12 cellular contexts compared by ENCODE assay signal in genomic region chr1:21955474-21956281, GRCh38. TPM values are rescaled to one million over a fixed set of nuclear protein-coding genes. Genes with fewer than 3 reads are reported as not detected.
DNase-seq lines count a peak whose midpoint lies in the region; FAIRE-seq and TF ChIP-seq lines count a peak whose summit lies in the region.
"Had no signal": no experiment of that assay in that cellular context is flagged by ENCODE, and none has a peak within 500 bp of the region (broad histone marks: within the 10 kb centered on the region; RNA-seq: fewer than 3 reads in every experiment).

No MANE protein-coding gene starts in this region.

- no peaks in the 10 kb centered on the region for H4K20me1 ChIP-seq in H1 (replicated peaks in 1 of 2; ENCODE audit: control insufficient read depth in 1 of 2, insufficient read depth in 2 of 2, low read length in 2 of 2)

- no peak overlapping the region for H3K23ac ChIP-seq in H1 (ENCODE audit: insufficient read length)

- peaks cover 41% of the 10 kb centered on the region for H3K4me1 Mint-ChIP-seq in activated naive CD4-positive, alpha-beta T cell treated with anti-CD3 and anti-CD28 coated beads, Interleukin-2, amount 10 ng/mL, durations not matched to agents 7 days and 5 days

- peaks cover 21% of the 10 kb centered on the region for H3K27me3 Mint-ChIP-seq in activated naive CD4-positive, alpha-beta T cell treated with anti-CD3 and anti-CD28 coated beads, Interleukin-2, amount 10 ng/mL, durations not matched to agents 7 days and 5 days

- peak overlapping the region; percentile 82; the same call in 1 of the 2 replicates for H2BK12ac ChIP-seq in H1 (ENCODE audit: low read depth, low read length)

- no peak overlapping the region for H3K4ac ChIP-seq in H1 (replicated peaks; ENCODE audit: insufficient read length, low read depth, low read length)

- 0 out of 4 replicates have a peak overlapping the region, but pooled peaks of 1 of the 2 experiments have one; percentile 14 for H3K4me2 ChIP-seq in H1 (ENCODE audit: insufficient read depth in 1 of 2, low read depth in 2 of 2, low read length in 2 of 2)

- H3K9ac ChIP-seq in H1 (replicated peaks in 1 of 4; ENCODE audit: extremely low read depth in 1 of 4, low read depth in 3 of 4, low read length in 3 of 4) (no peak overlapping the region), mucosa of rectum (ENCODE audit: low read depth in 1 of 2, low read length in 2 of 2) (no peak overlapping the region)

- H3K23me2 ChIP-seq in H1 (ENCODE audit: low read depth, low read length), result no peaks in the 10 kb centered on the region

- H3K4me3 ChIP-seq in H1 (ENCODE audit: extremely low read depth in 1 of 4, insufficient read depth in 2 of 4, low read depth in 3 of 4, low read length in 4 of 4), result no peak overlapping the region
- H3K4me3 ChIP-seq in mucosa of rectum (ENCODE audit: low read length in 2 of 2), result no peak overlapping the region
- H3K4me3 ChIP-seq in vagina, result no peak overlapping the region
- H3K4me3 ChIP-seq: MG63 had no signal

- H3K36me3 Mint-ChIP-seq in activated naive CD4-positive, alpha-beta T cell treated with anti-CD3 and anti-CD28 coated beads, Interleukin-2, amount 10 ng/mL, durations not matched to agents 7 days and 5 days, result no peaks in the 10 kb centered on the region
- H3K36me3 Mint-ChIP-seq: mesothelial cell of epicardium had no signal

- H3K27ac ChIP-seq in H1 (ENCODE audit: low read depth, low read length) (peak overlapping the region; percentile 29; the same call in 1 of the 2 replicates), mucosa of rectum (ENCODE audit: low read depth in 2 of 2, low read length in 2 of 2) (peak overlapping the region; percentile 31 to 52), vagina (peak overlapping the region; percentile 66)

- no peak overlapping the region for H4K5ac ChIP-seq in H1 (ENCODE audit: insufficient read length, low read depth, low read length)

- H3K79me1 ChIP-seq in H1 (ENCODE audit: low read depth, low read length), result no peaks in the 10 kb centered on the region

- no peak overlapping the region; the same call in 1 of the 2 replicates for H2AK5ac ChIP-seq in H1 (ENCODE audit: low read depth, low read length)

- peak overlapping the region; percentile 45 for H3K4me3 Mint-ChIP-seq in activated naive CD4-positive, alpha-beta T cell treated with anti-CD3 and anti-CD28 coated beads, Interleukin-2, amount 10 ng/mL, durations not matched to agents 7 days and 5 days
- H3K4me3 Mint-ChIP-seq: mesothelial cell of epicardium had no signal

- peak; percentile 38 for DNase-seq in activated naive CD4-positive, alpha-beta T cell treated with anti-CD3 and anti-CD28 coated beads, Interleukin-2, amount 10 ng/mL, durations not matched to agents 7 days and 5 days
- DNase-seq in activated naive CD4-positive, alpha-beta T cell (lab: John Stamatoyannopoulos, UW), result no peak
- no peak for DNase-seq in H1 (ENCODE audit: low read depth in 1 of 2, low spot score in 2 of 2)
- peak in 1 of 2 donors; percentile 83 for DNase-seq in vagina (ENCODE audit: extremely low spot score in 2 of 2)
- no peak for DNase-seq in DMS 273 (lab: John Stamatoyannopoulos, UW; ENCODE audit: unreplicated experiment)
- no peak for DNase-seq in midbrain (lab: John Stamatoyannopoulos, UW)
- no peak for DNase-seq in UCSD-AML1 (lab: John Stamatoyannopoulos, UW; ENCODE audit: unreplicated experiment)
- DNase-seq: MG63 had no signal

- POLR2A ChIA-PET in H1 (lab: Charles Lee; ENCODE audit: partially characterized antibody), result interaction anchor here (0.9 to 2.0 kb wide), 3 partner anchors 11 to 22 kb away, joined by 3 to 13 read pairs (median 5); partner anchors contain the start of gene HSPG2

- peak overlapping the region; percentile 68 for H3K27ac Mint-ChIP-seq in activated naive CD4-positive, alpha-beta T cell treated with anti-CD3 and anti-CD28 coated beads, Interleukin-2, amount 10 ng/mL, durations not matched to agents 7 days and 5 days
- H3K27ac Mint-ChIP-seq: mesothelial cell of epicardium had no signal

- WGBS in H1 (ENCODE audit: extremely low coverage in 1 of 2, insufficient coverage in 1 of 2, insufficient read length in 1 of 2, insufficient replicate concordance in 2 of 2, low coverage in 1 of 2, low lambda C conversion rate in 2 of 2, missing lambda C conversion rate in 1 of 2), 2 experiments, result 88% methylated on average over 9 of the region's 9 CpGs; no CpG with 5 or more reads in 1 of the 2 experiments

- H2BK20ac ChIP-seq in H1 (ENCODE audit: low read length), result peak overlapping the region; percentile 80; the same call in 1 of the 2 replicates

- H2BK120ac ChIP-seq in H1 (replicated peaks; ENCODE audit: low read depth, low read length), result peak overlapping the region; percentile 15

- H3K56ac ChIP-seq in H1 (replicated peaks; ENCODE audit: insufficient read length, low read depth, low read length), result no peak overlapping the region

- H3K9me3 ChIP-seq in H1 (ENCODE audit: insufficient read depth in 2 of 2, low read depth in 1 of 2, low read length in 1 of 2) (no peaks in the 10 kb centered on the region), mucosa of rectum (ENCODE audit: control insufficient read depth in 2 of 2, low read length in 2 of 2) (no peaks in the 10 kb centered on the region), vagina (no peaks in the 10 kb centered on the region)
- H3K9me3 ChIP-seq: MG63 had no signal

- no peak overlapping the region for H3K14ac ChIP-seq in H1 (ENCODE audit: insufficient read length)

- H3K9me3 Mint-ChIP-seq in activated naive CD4-positive, alpha-beta T cell treated with anti-CD3 and anti-CD28 coated beads, Interleukin-2, amount 10 ng/mL, durations not matched to agents 7 days and 5 days, result no peaks in the 10 kb centered on the region
- H3K9me3 Mint-ChIP-seq: mesothelial cell of epicardium had no signal

- no peaks in the 10 kb centered on the region for H3K79me2 ChIP-seq in H1 (ENCODE audit: control insufficient read depth in 1 of 2, insufficient read depth in 2 of 2, low read length in 2 of 2)

- H3K27me3 ChIP-seq in H1 (replicated peaks in 1 of 4; ENCODE audit: control insufficient read depth in 3 of 4, extremely low read depth in 1 of 4, insufficient read depth in 3 of 4, low read length in 3 of 4) (no peaks in the 10 kb centered on the region), mucosa of rectum (ENCODE audit: control insufficient read depth in 2 of 2, insufficient read depth in 2 of 2, low read length in 2 of 2) (no peaks in the 10 kb centered on the region), vagina (no peaks in the 10 kb centered on the region)
- H3K27me3 ChIP-seq: MG63 had no signal

- H3K4me1 ChIP-seq in H1 (replicated peaks in 1 of 4; ENCODE audit: control insufficient read depth in 3 of 4, insufficient read depth in 4 of 4, low read length in 3 of 4) (peaks cover 5 to 17% (median 11%) of the 10 kb centered on the region in 4 experiments; a peak in 6 of 7 replicates), mucosa of rectum (ENCODE audit: control insufficient read depth in 2 of 2, insufficient read depth in 2 of 2, low read length in 2 of 2) (peaks cover 12 to 17% of the 10 kb centered on the region in 2 donors), vagina (peaks cover 35% of the 10 kb centered on the region)

- intact Hi-C loops in vagina (cut with DNase I), result no loop called here

- FAIRE-seq in H1 (lab: Jason Lieb, UNC), result no peak

- no peak overlapping the region for H4K91ac ChIP-seq in H1 (replicated peaks; ENCODE audit: insufficient read length, low read length)

- no peak overlapping the region for H4K8ac ChIP-seq in H1 (ENCODE audit: extremely low read depth, insufficient read depth, low read length)

- H3K36me3 ChIP-seq in H1 (ENCODE audit: control insufficient read depth in 2 of 4, insufficient read depth in 4 of 4, low read length in 3 of 4) (no peaks in the 10 kb centered on the region), mucosa of rectum (ENCODE audit: control insufficient read depth in 2 of 2, insufficient read depth in 2 of 2, low read length in 2 of 2) (no peaks in the 10 kb centered on the region), vagina (no peaks in the 10 kb centered on the region)
- H3K36me3 ChIP-seq: MG63 had no signal

- CTCF ChIA-PET in activated naive CD4-positive, alpha-beta T cell treated with anti-CD3 and anti-CD28 coated beads, Interleukin-2, amount 10 ng/mL, durations not matched to agents 7 days and 5 days (lab: Charles Lee), result no interaction called here
- CTCF ChIA-PET in H1 (lab: Charles Lee; ENCODE audit: partially characterized antibody), result interaction anchor here (0.6 to 1.7 kb wide), 8 partner anchors 8 to 125 kb away, joined by 3 to 7 read pairs (median 3); no protein-coding TSS in a partner anchor

- H2BK15ac ChIP-seq in H1 (ENCODE audit: low read length), result 0 out of 2 replicates have a peak overlapping the region, but pooled peaks have one; percentile 20

- TF ChIP-seq RAD21 in H1 (IDR thresholded peaks at IDR 0.05 in 1 of 2, conservative IDR thresholded peaks at IDR 0.05 in 1 of 2; ENCODE audit: low read depth in 2 of 2, low read length in 2 of 2), result no peak

- peak overlapping the region; percentile 62 for H3K18ac ChIP-seq in H1 (ENCODE audit: extremely low read depth, low read length)

- H2BK5ac ChIP-seq in H1 (ENCODE audit: low read depth, low read length), result peak overlapping the region; percentile 53; the same call in 1 of the 2 replicates

- TF ChIP-seq EP300 in H1 (IDR thresholded peaks at IDR 0.05; ENCODE audit: borderline replicate concordance in 1 of 2, low read depth in 2 of 2, low read length in 2 of 2), result no peak

- H2AFZ ChIP-seq in H1 (ENCODE audit: low read length), result peak overlapping the region; percentile 33; the same call in 1 of the 2 replicates

- TF ChIP-seq POLR2A in H1 (IDR thresholded peaks at IDR 0.05; ENCODE audit: control extremely low read depth in 1 of 2, low read depth in 2 of 2, low read length in 2 of 2) (no peak), vagina (IDR thresholded peaks at IDR 0.05) (no peak)

- TF ChIP-seq CTCF in H1 (IDR thresholded peaks at IDR 0.05; ENCODE audit: control extremely low read depth in 1 of 3, insufficient read depth in 1 of 3, low read depth in 1 of 3, low read length in 3 of 3) (no peak), vagina (IDR thresholded peaks at IDR 0.05) (no peak)

RNA-seq across cellular contexts. Expression of gene HSPG2, which starts 18.6 kb away (rescaled TPM):
- 108 and 111 TPM in 2 replicates for total RNA-seq in H1 (2021; fragmentation: NEBNext Ultra II Directional; extraction: Animal tissue kit (Norgen Biotek cat#: 25700))
- 17.8 and 27.7 TPM in 2 replicates for polyA plus RNA-seq in H1 (2011; rRNA removed)
- polyA plus RNA-seq in H1 (2011; cell fraction: cytosol; rRNA removed), result 17.0 TPM
- polyA plus RNA-seq in H1 (2011; cell fraction: nucleus; rRNA removed), result 113 TPM
- polyA plus RNA-seq in H1 (2012, experiment 1 of 2), result 41.0 to 91.2 TPM (median 79.8 TPM) in 4 replicates
- 63.7 TPM for polyA plus RNA-seq in H1 (2012, experiment 2 of 2)
- polyA plus RNA-seq in H1 (2013, experiment 1 of 2), result 65.5 TPM
- 40.5 TPM for polyA plus RNA-seq in H1 (2013, experiment 2 of 2)
- 27.8 and 28.3 TPM in 2 replicates for polyA minus RNA-seq in H1 (2011; rRNA and poly(A)+ RNA removed)
- polyA minus RNA-seq in H1 (2011; cell fraction: cytosol; rRNA and poly(A)+ RNA removed), result 68.4 TPM
- 87.7 TPM for polyA minus RNA-seq in H1 (2011; cell fraction: nucleus; rRNA and poly(A)+ RNA removed)
- 179 TPM for total RNA-seq in vagina

RNA-seq across cellular contexts. Expression of gene CELA3B, which starts 21.1 kb away (rescaled TPM):
- total RNA-seq in H1 (2021; fragmentation: NEBNext Ultra II Directional; extraction: Animal tissue kit (Norgen Biotek cat#: 25700)), result not detected in 2 replicates
- polyA plus RNA-seq in H1 (2011; rRNA removed), result not detected in 2 replicates
- polyA plus RNA-seq in H1 (2011; cell fraction: cytosol; rRNA removed), result not detected
- not detected for polyA plus RNA-seq in H1 (2011; cell fraction: nucleus; rRNA removed)
- polyA plus RNA-seq in H1 (2012, experiment 1 of 2), result not detected in 4 replicates
- not detected for polyA plus RNA-seq in H1 (2012, experiment 2 of 2)
- polyA plus RNA-seq in H1 (2013, experiment 1 of 2), result not detected
- polyA plus RNA-seq in H1 (2013, experiment 2 of 2), result not detected
- not detected in 2 replicates for polyA minus RNA-seq in H1 (2011; rRNA and poly(A)+ RNA removed)
- polyA minus RNA-seq in H1 (2011; cell fraction: cytosol; rRNA and poly(A)+ RNA removed), result not detected
- polyA minus RNA-seq in H1 (2011; cell fraction: nucleus; rRNA and poly(A)+ RNA removed), result not detected
- total RNA-seq in vagina, result not detected
- total RNA-seq: mesothelial cell of epicardium, ureter had no signal
- polyA plus RNA-seq: AG04450 had no signal

RNA-seq across cellular contexts. Expression of gene CELA3A, which starts 45.8 kb away (rescaled TPM):
- not detected in 2 replicates for total RNA-seq in H1 (2021; fragmentation: NEBNext Ultra II Directional; extraction: Animal tissue kit (Norgen Biotek cat#: 25700))
- 0.09 TPM in 1 of 2 replicates, not detected in the other for polyA plus RNA-seq in H1 (2011; rRNA removed)
- polyA plus RNA-seq in H1 (2011; cell fraction: cytosol; rRNA removed), result not detected
- polyA plus RNA-seq in H1 (2011; cell fraction: nucleus; rRNA removed), result not detected
- not detected in 4 replicates for polyA plus RNA-seq in H1 (2012, experiment 1 of 2)
- not detected for polyA plus RNA-seq in H1 (2012, experiment 2 of 2)
- polyA plus RNA-seq in H1 (2013, experiment 1 of 2), result not detected
- polyA plus RNA-seq in H1 (2013, experiment 2 of 2), result not detected
- not detected in 2 replicates for polyA minus RNA-seq in H1 (2011; rRNA and poly(A)+ RNA removed)
- not detected for polyA minus RNA-seq in H1 (2011; cell fraction: cytosol; rRNA and poly(A)+ RNA removed)
- polyA minus RNA-seq in H1 (2011; cell fraction: nucleus; rRNA and poly(A)+ RNA removed), result not detected
- total RNA-seq in vagina, result not detected
- total RNA-seq: mesothelial cell of epicardium, ureter had no signal
- polyA plus RNA-seq: AG04450 had no signal
